In the genomic region with DNA sequence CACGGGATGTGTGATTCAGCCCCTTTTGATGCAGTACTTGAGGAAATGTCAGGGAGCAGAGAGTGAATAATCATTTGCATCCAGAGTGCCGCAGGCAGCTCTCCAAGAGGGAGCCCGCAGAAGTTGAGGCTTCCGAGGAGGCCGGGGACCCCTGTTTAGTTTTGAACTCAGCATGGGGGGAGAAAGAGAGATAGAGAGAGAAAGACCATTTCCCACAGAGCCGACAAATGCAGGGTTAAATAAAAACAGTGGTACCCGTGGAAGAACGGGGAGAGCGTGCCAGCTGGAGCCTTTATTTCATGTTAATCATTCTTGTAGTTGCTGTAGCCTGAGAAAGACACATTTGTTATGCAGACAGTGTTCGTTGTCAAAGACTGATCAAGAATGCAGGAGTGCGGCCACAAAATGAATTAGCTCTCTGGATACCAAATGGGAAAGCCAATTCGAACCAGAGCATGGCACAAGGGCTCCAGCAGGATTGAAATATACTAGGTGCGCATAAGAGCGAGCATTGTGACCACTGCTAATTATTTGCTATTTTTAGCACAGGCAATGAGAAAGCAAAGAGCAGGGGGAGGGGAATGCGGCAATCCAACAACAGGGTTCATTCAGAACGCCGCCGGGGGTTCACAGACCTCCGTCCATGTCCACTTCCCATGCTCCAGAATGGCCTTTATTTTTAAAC, we compare ENCODE assay signal across 14 cellular contexts.
DNase-seq lines count a peak whose midpoint lies in the region; ATAC-seq and TF ChIP-seq lines count a peak whose summit lies in the region.
"Had no signal": no experiment of that assay in that cellular context is flagged by ENCODE, and none has a peak within 500 bp of the region (broad histone marks: within the 10 kb centered on the region; RNA-seq: fewer than 3 reads in every experiment).

No MANE protein-coding gene starts in this region.

- DNase-seq in Right ventricle myocardium superior (no peak), left cardiac atrium (no peak), globus pallidus (ENCODE audit: low spot score) (peak; percentile 68), middle frontal gyrus (ENCODE audit: extremely low spot score, low spot score) (peak; percentile 5), type B pancreatic cell (ENCODE audit: extremely low spot score, unreplicated experiment) (no peak), NCI-H1694 (lab: John Stamatoyannopoulos, UW) (no peak), MCF 10A (ENCODE audit: unreplicated experiment) (no peak)
- DNase-seq: 8988T; activated CD8-positive, alpha-beta T cell treated with anti-CD3 and anti-CD28 coated beads for 36 hours; activated effector memory CD4-positive, alpha-beta T cell treated with anti-CD3 and anti-CD28 coated beads, Interleukin-2, amount 50 U/mL, for 16 hours; IMR-90; naive thymus-derived CD4-positive, alpha-beta T cell; NCI-H510A had no signal

- TF ChIP-seq CTCF in type B pancreatic cell (conservative IDR thresholded peaks at IDR 0.05) (no peak), MCF 10A (IDR thresholded peaks at IDR 0.05; ENCODE audit: unreplicated experiment) (no peak)

- H3K9me3 Mint-ChIP-seq in type B pancreatic cell (no peaks in the 10 kb centered on the region), MCF 10A (ENCODE audit: unreplicated experiment) (peaks cover 16% of the 10 kb centered on the region)
- H3K9me3 Mint-ChIP-seq: activated CD8-positive, alpha-beta T cell treated with anti-CD3 and anti-CD28 coated beads for 36 hours had no signal

- H3K27me3 Mint-ChIP-seq in type B pancreatic cell (peaks cover 17% of the 10 kb centered on the region), MCF 10A (ENCODE audit: insufficient read depth, unreplicated experiment) (no peaks in the 10 kb centered on the region)
- H3K27me3 Mint-ChIP-seq: activated CD8-positive, alpha-beta T cell treated with anti-CD3 and anti-CD28 coated beads for 36 hours; naive thymus-derived CD4-positive, alpha-beta T cell had no signal

- POLR2A ChIA-PET in MCF 10A (lab: Yijun Ruan, JAX), result no interaction called here

- no TSS peak for BruUV-seq in MCF 10A (replicated peaks; lab: Mats Ljungman, UMichigan)

- ATAC-seq in Right ventricle myocardium superior (ENCODE audit: poor library complexity) (peak; percentile 38), left cardiac atrium (no peak), HG02623 (IDR thresholded peaks at IDR 0.05; ENCODE audit: unreplicated experiment) (no peak)
- ATAC-seq: activated CD8-positive, alpha-beta T cell treated with anti-CD3 and anti-CD28 coated beads for 36 hours; naive thymus-derived CD4-positive, alpha-beta T cell had no signal

- H3K4me1 Mint-ChIP-seq in type B pancreatic cell (ENCODE audit: unreplicated experiment) (peaks cover 13% of the 10 kb centered on the region), MCF 10A (ENCODE audit: insufficient read depth, unreplicated experiment) (no peaks in the 10 kb centered on the region)
- H3K4me1 Mint-ChIP-seq: naive thymus-derived CD4-positive, alpha-beta T cell had no signal

- H3K4me3 Mint-ChIP-seq in type B pancreatic cell, result peak overlapping the region; percentile 77
- no peak overlapping the region for H3K4me3 Mint-ChIP-seq in MCF 10A (ENCODE audit: unreplicated experiment)
- H3K4me3 Mint-ChIP-seq: activated CD8-positive, alpha-beta T cell treated with anti-CD3 and anti-CD28 coated beads for 36 hours; naive thymus-derived CD4-positive, alpha-beta T cell had no signal

- CTCF ChIA-PET in MCF 10A (lab: Yijun Ruan, JAX), result no interaction called here

- intact Hi-C loops in Right ventricle myocardium superior (cut with DNase I), result no loop called here
- intact Hi-C loops in left cardiac atrium (cut with DNase I), result no loop called here
- intact Hi-C loops in MCF 10A (cut with micrococcal nuclease), result no loop called here

- no peaks in the 10 kb centered on the region for H3K36me3 Mint-ChIP-seq in type B pancreatic cell
- H3K36me3 Mint-ChIP-seq in MCF 10A (ENCODE audit: insufficient read depth, unreplicated experiment), result no peaks in the 10 kb centered on the region
- H3K36me3 Mint-ChIP-seq: naive thymus-derived CD4-positive, alpha-beta T cell had no signal

- H3K27ac Mint-ChIP-seq in type B pancreatic cell, result peak overlapping the region; percentile 28
- H3K27ac Mint-ChIP-seq in MCF 10A (ENCODE audit: low read depth, unreplicated experiment), result no peak overlapping the region
- H3K27ac Mint-ChIP-seq: activated CD8-positive, alpha-beta T cell treated with anti-CD3 and anti-CD28 coated beads for 36 hours; naive thymus-derived CD4-positive, alpha-beta T cell had no signal

Comparison
In these comparisons a context has a peak if more than half of its experiments do, and no peak if none do; other contexts are left out.
1. DNase-seq: peak in globus pallidus (single experiment) and middle frontal gyrus (single experiment); none in Right ventricle myocardium superior (single experiment), left cardiac atrium (single experiment), type B pancreatic cell (single experiment), NCI-H1694 (single experiment) and MCF 10A (single experiment).